10 cellular contexts compared by ENCODE assay signal in the genomic region with DNA sequence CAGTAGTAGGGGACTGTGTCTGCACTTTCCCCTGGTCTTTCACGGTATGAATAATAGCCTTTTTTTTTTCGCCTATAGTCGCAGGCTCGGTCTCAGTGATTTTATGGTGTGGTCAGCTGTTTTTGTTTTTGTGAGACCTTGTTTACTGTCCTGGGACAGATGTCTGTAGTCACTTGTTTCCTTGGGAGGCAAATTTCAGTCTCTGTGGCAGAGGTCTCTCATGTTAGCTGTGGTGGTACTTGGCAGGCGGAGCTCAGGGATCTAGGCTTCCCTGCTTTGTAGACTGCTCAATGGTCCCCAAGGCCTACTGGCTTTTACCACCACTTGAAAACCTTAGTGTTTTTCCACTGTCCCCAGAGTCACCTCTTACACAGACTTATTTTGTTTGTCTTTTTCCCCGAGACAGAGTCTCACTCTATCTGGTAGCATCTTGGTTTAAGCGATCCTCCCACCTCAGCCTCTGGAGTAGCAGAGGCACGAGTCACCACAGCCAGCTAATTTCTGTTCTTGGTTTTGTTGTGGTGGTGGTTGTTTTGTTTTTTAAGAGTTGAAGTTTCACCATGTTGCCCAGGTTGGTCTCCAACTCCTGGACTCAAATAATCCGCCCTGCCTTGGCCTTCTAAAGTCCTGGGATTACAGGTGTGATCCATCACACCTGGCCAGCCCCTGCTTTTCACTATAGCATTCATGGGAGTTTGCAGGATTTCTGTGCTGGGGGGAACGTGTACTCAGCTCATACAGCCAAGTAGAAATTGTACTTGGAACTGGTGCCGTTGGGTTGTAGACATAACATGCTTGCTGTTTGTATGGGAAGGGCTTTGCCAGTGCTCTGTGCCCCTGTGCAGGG. TPM values are rescaled to one million over a fixed set of nuclear protein-coding genes. Genes with fewer than 3 reads are reported as not detected.
DNase-seq lines count a peak whose midpoint lies in the region; ATAC-seq and TF ChIP-seq lines count a peak whose summit lies in the region.
"Had no signal": no experiment of that assay in that cellular context is flagged by ENCODE, and none has a peak within 500 bp of the region (broad histone marks: within the 10 kb centered on the region; RNA-seq: fewer than 3 reads in every experiment).

No MANE protein-coding gene starts in this region.

- H3K79me2 ChIP-seq in H9 (ENCODE audit: insufficient read depth, low read length), result no peaks in the 10 kb centered on the region

- no peak overlapping the region for H2BK20ac ChIP-seq in H9 (ENCODE audit: low read depth, low read length, poor library complexity, severe bottlenecking)

- TF ChIP-seq POLR2A in thyroid gland (IDR thresholded peaks at IDR 0.05), result no peak

- no peaks in the 10 kb centered on the region for H3K27me3 Mint-ChIP-seq in activated naive CD8-positive, alpha-beta T cell treated with anti-CD3 and anti-CD28 coated beads, Interleukin-2, amount 10 ng/mL, durations not matched to agents 7 days and 5 days
- H3K27me3 Mint-ChIP-seq in activated naive CD8-positive, alpha-beta T cell treated with anti-CD3 and anti-CD28 coated beads, Interleukin-2, amount 50 U/mL, for 24 hours, result no peaks in the 10 kb centered on the region
- H3K27me3 Mint-ChIP-seq in T-helper 2 cell treated with Interferon-gamma antibody and Interleukin-4, amounts not matched to agents 5 μg/mL and 100 μg/mL, for 36 hours (ENCODE audit: low read depth), result peaks cover 6% of the 10 kb centered on the region
- no peaks in the 10 kb centered on the region for H3K27me3 Mint-ChIP-seq in H9 (ENCODE audit: low read depth)

- H3K4me1 Mint-ChIP-seq in activated naive CD8-positive, alpha-beta T cell treated with anti-CD3 and anti-CD28 coated beads, Interleukin-2, amount 10 ng/mL, durations not matched to agents 7 days and 5 days, result peaks cover 31% of the 10 kb centered on the region
- H3K4me1 Mint-ChIP-seq in activated naive CD8-positive, alpha-beta T cell treated with anti-CD3 and anti-CD28 coated beads, Interleukin-2, amount 50 U/mL, for 24 hours, result peaks cover 19% of the 10 kb centered on the region
- peaks cover 21% of the 10 kb centered on the region for H3K4me1 Mint-ChIP-seq in T-helper 2 cell treated with Interferon-gamma antibody and Interleukin-4, amounts not matched to agents 5 μg/mL and 100 μg/mL, for 36 hours (ENCODE audit: low read depth)
- H3K4me1 Mint-ChIP-seq in H9, result peaks cover 16 to 17% of the 10 kb centered on the region in 2 experiments

- no peak overlapping the region for H3K4me2 ChIP-seq in H9 (ENCODE audit: insufficient read depth, insufficient read length, low read length)

- H3K56ac ChIP-seq in H9 (ENCODE audit: insufficient read length, low read depth, low read length), result no peak overlapping the region

- H2BK12ac ChIP-seq in H9 (ENCODE audit: insufficient read length, low read depth, low read length), result no peak overlapping the region

- H4K8ac ChIP-seq in H9 (replicated peaks; ENCODE audit: insufficient read length, low read depth, low read length), result no peak overlapping the region

- H3K18ac ChIP-seq in H9 (ENCODE audit: insufficient read length, low read depth, low read length), result no peak overlapping the region

- H3K27me3 ChIP-seq in thyroid gland (no peaks in the 10 kb centered on the region), H9 (ENCODE audit: insufficient read depth, low read length) (no peaks in the 10 kb centered on the region)

- TF ChIP-seq CTCF in thyroid gland (IDR thresholded peaks at IDR 0.05) (no peak), H9 (conservative IDR thresholded peaks at IDR 0.05) (no peak)

- DNase-seq in activated naive CD8-positive, alpha-beta T cell treated with anti-CD3 and anti-CD28 coated beads, Interleukin-2, amount 10 ng/mL, durations not matched to agents 7 days and 5 days, result peak; percentile 27
- no peak for DNase-seq in activated naive CD8-positive, alpha-beta T cell treated with anti-CD3 and anti-CD28 coated beads, Interleukin-2, amount 50 U/mL, for 24 hours
- peak; percentile 43 for DNase-seq in T-helper 2 cell treated with Interferon-gamma antibody and Interleukin-4, amounts not matched to agents 5 μg/mL and 100 μg/mL, for 36 hours (ENCODE audit: low spot score)
- DNase-seq in kidney tubule cell (ENCODE audit: low spot score) (peak; percentile 49), thyroid gland (no peak), H9 (no peak), NCI-H2029 (lab: John Stamatoyannopoulos, UW) (no peak)
- no peak for DNase-seq in stimulated activated naive CD4-positive, alpha-beta T cell (lab: John Stamatoyannopoulos, UW)
- DNase-seq: NCI-H774 had no signal

- no peak for ATAC-seq in activated naive CD8-positive, alpha-beta T cell treated with anti-CD3 and anti-CD28 coated beads, Interleukin-2, amount 10 ng/mL, durations not matched to agents 7 days and 5 days (ENCODE audit: low read depth)
- no peak for ATAC-seq in activated naive CD8-positive, alpha-beta T cell treated with anti-CD3 and anti-CD28 coated beads, Interleukin-2, amount 50 U/mL, for 24 hours

- peaks cover 10% of the 10 kb centered on the region for H3K23me2 ChIP-seq in H9 (ENCODE audit: insufficient read length, low read depth, low read length, poor library complexity, severe bottlenecking)

- H3K4me1 ChIP-seq in thyroid gland (peaks cover 8 to 13% of the 10 kb centered on the region in 2 donors), H9 (ENCODE audit: insufficient read depth, low read length) (no peaks in the 10 kb centered on the region)

- H2BK15ac ChIP-seq in H9 (ENCODE audit: low read depth, low read length), result no peak overlapping the region

- no peak overlapping the region for H3K23ac ChIP-seq in H9 (ENCODE audit: insufficient read length, low read depth, low read length)

- H3K4me3 Mint-ChIP-seq in activated naive CD8-positive, alpha-beta T cell treated with anti-CD3 and anti-CD28 coated beads, Interleukin-2, amount 10 ng/mL, durations not matched to agents 7 days and 5 days, result no peak overlapping the region
- no peak overlapping the region for H3K4me3 Mint-ChIP-seq in activated naive CD8-positive, alpha-beta T cell treated with anti-CD3 and anti-CD28 coated beads, Interleukin-2, amount 50 U/mL, for 24 hours
- no peak overlapping the region for H3K4me3 Mint-ChIP-seq in T-helper 2 cell treated with Interferon-gamma antibody and Interleukin-4, amounts not matched to agents 5 μg/mL and 100 μg/mL, for 36 hours
- no peak overlapping the region for H3K4me3 Mint-ChIP-seq in H9
- H3K4me3 Mint-ChIP-seq: activated T-helper 1 cell treated with anti-CD3 and anti-CD28 coated beads, Interleukin-12 subunit alpha, Interleukin-12 subunit beta, Interleukin-2, Interleukin-4 antibody, amounts not matched to agents 30 ng/mL and 10 ng/mL and 1 ng/mL, durations not matched to agents 14 hours and 24 hours and 36 hours had no signal

- H2AFZ ChIP-seq in H9 (ENCODE audit: low read length), result no peak overlapping the region

- WGBS in thyroid gland, 2 donors, result 84 to 87% methylated on average over 11 of the region's 11 CpGs
- WGBS in H9 (ENCODE audit: extremely low coverage, insufficient read length, low lambda C conversion rate), result no CpG with 5 or more reads among the region's 11 CpGs

- H3K27ac Mint-ChIP-seq in activated naive CD8-positive, alpha-beta T cell treated with anti-CD3 and anti-CD28 coated beads, Interleukin-2, amount 10 ng/mL, durations not matched to agents 7 days and 5 days, result no peak overlapping the region
- no peak overlapping the region for H3K27ac Mint-ChIP-seq in activated naive CD8-positive, alpha-beta T cell treated with anti-CD3 and anti-CD28 coated beads, Interleukin-2, amount 50 U/mL, for 24 hours
- no peak overlapping the region for H3K27ac Mint-ChIP-seq in T-helper 2 cell treated with Interferon-gamma antibody and Interleukin-4, amounts not matched to agents 5 μg/mL and 100 μg/mL, for 36 hours
- H3K27ac Mint-ChIP-seq in H9, result no peak overlapping the region; a peak in 1 of 7 replicates
- H3K27ac Mint-ChIP-seq: activated T-helper 1 cell treated with anti-CD3 and anti-CD28 coated beads, Interleukin-12 subunit alpha, Interleukin-12 subunit beta, Interleukin-2, Interleukin-4 antibody, amounts not matched to agents 30 ng/mL and 10 ng/mL and 1 ng/mL, durations not matched to agents 14 hours and 24 hours and 36 hours had no signal

- H4K5ac ChIP-seq in H9 (ENCODE audit: insufficient read length, low read depth, low read length), result no peak overlapping the region

- H3K36me3 ChIP-seq in thyroid gland, result no peaks in the 10 kb centered on the region

- intact Hi-C loops in thyroid gland (cut with DNase I), result no loop called here

- no peak overlapping the region for H2BK5ac ChIP-seq in H9 (ENCODE audit: insufficient read length, low read length)

- no peak overlapping the region for H3K4me3 ChIP-seq in thyroid gland (replicated peaks in 1 of 3)

- no peaks in the 10 kb centered on the region for H3K9me3 Mint-ChIP-seq in activated naive CD8-positive, alpha-beta T cell treated with anti-CD3 and anti-CD28 coated beads, Interleukin-2, amount 10 ng/mL, durations not matched to agents 7 days and 5 days
- no peaks in the 10 kb centered on the region for H3K9me3 Mint-ChIP-seq in activated naive CD8-positive, alpha-beta T cell treated with anti-CD3 and anti-CD28 coated beads, Interleukin-2, amount 50 U/mL, for 24 hours
- H3K9me3 Mint-ChIP-seq in T-helper 2 cell treated with Interferon-gamma antibody and Interleukin-4, amounts not matched to agents 5 μg/mL and 100 μg/mL, for 36 hours, result no peaks in the 10 kb centered on the region
- no peaks in the 10 kb centered on the region; a peak in 1 of 5 replicates for H3K9me3 Mint-ChIP-seq in H9
- H3K9me3 Mint-ChIP-seq: activated T-helper 1 cell treated with anti-CD3 and anti-CD28 coated beads, Interleukin-12 subunit alpha, Interleukin-12 subunit beta, Interleukin-2, Interleukin-4 antibody, amounts not matched to agents 30 ng/mL and 10 ng/mL and 1 ng/mL, durations not matched to agents 14 hours and 24 hours and 36 hours had no signal

- H3K9ac ChIP-seq in H9 (ENCODE audit: extremely low read depth, insufficient read length, low read length), result no peak overlapping the region

- no peak overlapping the region for H2BK120ac ChIP-seq in H9 (ENCODE audit: low read depth, low read length, poor library complexity, severe bottlenecking)

- H3K79me1 ChIP-seq in H9 (ENCODE audit: insufficient read depth, low read depth, low read length, poor library complexity, severe bottlenecking), result no peaks in the 10 kb centered on the region

- no peak overlapping the region for H4K91ac ChIP-seq in H9 (ENCODE audit: insufficient read length, low read depth, low read length)

- H3T11ph ChIP-seq in H9 (ENCODE audit: low read length), result no peak overlapping the region

- H3K36me3 Mint-ChIP-seq in activated naive CD8-positive, alpha-beta T cell treated with anti-CD3 and anti-CD28 coated beads, Interleukin-2, amount 10 ng/mL, durations not matched to agents 7 days and 5 days, result no peaks in the 10 kb centered on the region
- H3K36me3 Mint-ChIP-seq in activated naive CD8-positive, alpha-beta T cell treated with anti-CD3 and anti-CD28 coated beads, Interleukin-2, amount 50 U/mL, for 24 hours (ENCODE audit: low read depth), result no peaks in the 10 kb centered on the region
- H3K36me3 Mint-ChIP-seq in T-helper 2 cell treated with Interferon-gamma antibody and Interleukin-4, amounts not matched to agents 5 μg/mL and 100 μg/mL, for 36 hours (ENCODE audit: low read depth), result no peaks in the 10 kb centered on the region
- H3K36me3 Mint-ChIP-seq in H9 (ENCODE audit: insufficient read depth in 1 of 3, low read depth in 3 of 3), result peaks cover 0 to 5% (median 0%) of the 10 kb centered on the region in 3 experiments; a peak in 1 of 7 replicates

- H3K27ac ChIP-seq in thyroid gland, result peak overlapping the region; percentile 95 to 100 (median 99)
- no peak overlapping the region for H3K27ac ChIP-seq in H9 (ENCODE audit: insufficient read length, low read depth, low read length)

- H3K4ac ChIP-seq in H9 (ENCODE audit: low read depth, low read length), result no peak overlapping the region

- no peak overlapping the region for H2AK5ac ChIP-seq in H9 (ENCODE audit: insufficient read length, low read length)

- H4K20me1 ChIP-seq in H9 (ENCODE audit: control insufficient read depth, insufficient read depth, insufficient read length), result no peaks in the 10 kb centered on the region

- H3K14ac ChIP-seq in H9 (ENCODE audit: insufficient read depth, low read length), result no peak overlapping the region

- no peaks in the 10 kb centered on the region for H3K9me3 ChIP-seq in thyroid gland
- no peaks in the 10 kb centered on the region for H3K9me3 ChIP-seq in H9 (ENCODE audit: control insufficient read depth, low read depth, low read length)

- POLR2A ChIA-PET in activated naive CD8-positive, alpha-beta T cell treated with anti-CD3 and anti-CD28 coated beads, Interleukin-2, amount 10 ng/mL, durations not matched to agents 7 days and 5 days (lab: Charles Lee), result interaction anchor here (0.7 to 2.9 kb wide), 11 partner anchors 9 to 416 kb away, joined by 3 to 48 read pairs (median 5); partner anchors contain the start of genes CROCC, NBPF1 and RNU1-2

RNA-seq across cellular contexts. Expression of gene RNU1-2, which starts 10.3 kb away (rescaled TPM):
- total RNA-seq in activated naive CD8-positive, alpha-beta T cell treated with anti-CD3 and anti-CD28 coated beads, Interleukin-2, amount 10 ng/mL, durations not matched to agents 7 days and 5 days, result 1,000 to 10,000 TPM; 3,257 to 3,430 TPM
- total RNA-seq in thyroid gland (under 1 TPM; under 0.01 TPM), H9 (2021) (1,874 and 2,051 TPM in 2 replicates)

RNA-seq across cellular contexts. Expression of gene CROCC, which starts 15.7 kb away (rescaled TPM):
- total RNA-seq in activated naive CD8-positive, alpha-beta T cell treated with anti-CD3 and anti-CD28 coated beads, Interleukin-2, amount 10 ng/mL, durations not matched to agents 7 days and 5 days, result 10 to 100 TPM; 63.0 to 69.8 TPM
- total RNA-seq in thyroid gland (10 to 100 TPM; 15.2 to 33.1 (median 22.1) TPM), H9 (2021) (40.2 and 40.7 TPM in 2 replicates)

Comparison
In these comparisons a context has a peak if more than half of its experiments do, and no peak if none do; other contexts are left out.
1. DNase-seq: peak in activated naive CD8-positive, alpha-beta T cell treated with anti-CD3 and anti-CD28 coated beads, Interleukin-2, amount 10 ng/mL, durations not matched to agents 7 days and 5 days (single experiment), T-helper 2 cell treated with Interferon-gamma antibody and Interleukin-4, amounts not matched to agents 5 μg/mL and 100 μg/mL, for 36 hours (single experiment) and kidney tubule cell (single experiment); none in activated naive CD8-positive, alpha-beta T cell treated with anti-CD3 and anti-CD28 coated beads, Interleukin-2, amount 50 U/mL, for 24 hours (single experiment), thyroid gland (0 of 2), H9 (single experiment), NCI-H2029 (single experiment) and stimulated activated naive CD4-positive, alpha-beta T cell (0 of 6).
2. RNA of gene RNU1-2, which starts 10.3 kb away (total RNA-seq): 3,257 to 3,430 TPM in activated naive CD8-positive, alpha-beta T cell treated with anti-CD3 and anti-CD28 coated beads, Interleukin-2, amount 10 ng/mL, durations not matched to agents 7 days and 5 days and 1,874 to 2,051 TPM in H9; under 0.01 TPM in thyroid gland; every median in the first group is over 1,000 times any median in the second.